ENCODE assay signal across 10 cellular contexts in the genomic region with DNA sequence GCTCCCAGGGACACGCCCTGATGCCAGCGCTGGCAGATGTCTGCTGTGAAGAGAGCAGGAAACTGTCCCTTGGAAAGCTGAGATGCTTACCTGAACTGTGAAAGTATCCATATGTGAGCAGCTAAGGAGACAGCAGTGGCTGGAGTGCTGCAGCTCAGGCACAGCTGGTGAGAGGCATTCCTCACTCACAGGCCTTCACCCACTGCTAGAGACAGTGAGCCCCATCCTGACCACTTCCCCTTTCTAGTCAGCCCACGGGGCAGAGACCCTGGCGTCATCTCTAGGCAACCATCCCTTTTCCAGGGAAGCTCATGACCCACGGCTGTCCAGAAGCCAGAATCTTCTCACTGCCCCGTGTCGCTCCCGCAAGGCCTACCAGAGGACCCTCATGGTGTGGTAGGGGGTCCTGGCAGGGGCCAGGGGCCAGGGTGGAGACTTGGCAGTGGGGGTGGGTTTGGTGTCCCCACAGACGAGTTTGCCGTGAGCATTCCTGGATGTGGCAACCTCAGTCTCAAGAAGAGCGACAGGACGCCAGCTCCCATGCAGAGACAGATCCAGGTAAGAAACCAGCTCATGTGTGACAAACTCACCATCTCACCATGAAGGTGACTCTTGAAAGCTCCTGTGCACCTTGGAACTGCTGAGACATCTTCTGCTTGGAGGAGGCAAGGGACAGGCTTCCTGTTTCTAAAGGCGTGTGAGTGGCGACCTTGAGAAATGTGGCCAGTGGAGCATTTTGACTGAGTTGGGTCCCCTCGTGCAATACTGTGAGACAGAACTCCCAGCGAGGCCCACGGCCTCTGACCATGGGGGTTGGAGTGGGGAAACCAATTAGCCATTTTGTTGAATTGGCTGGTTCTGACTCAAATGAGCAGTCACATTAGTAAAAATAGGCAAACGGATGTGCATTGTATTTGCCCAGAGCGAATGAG. TPM values are rescaled to one million over a fixed set of nuclear protein-coding genes. Genes with fewer than 3 reads are reported as not detected.
A peak's percentile ranks its signal among the peaks of the same experiment; 100 is the strongest.
DNase-seq lines count a peak whose midpoint lies in the region; ATAC-seq and TF ChIP-seq lines count a peak whose summit lies in the region.
"Had no signal": no experiment of that assay in that cellular context is flagged by ENCODE, and none has a peak within 500 bp of the region (broad histone marks: within the 10 kb centered on the region; RNA-seq: fewer than 3 reads in every experiment).

A gene (minus strand): TSS at position 216 of the 932 bp plus-strand sequence. CDS start 105 bp downstream, at position 111.

- H3K36me3 ChIP-seq in gastrocnemius medialis (no peaks in the 10 kb centered on the region), endodermal cell (ENCODE audit: control insufficient read depth, insufficient read depth, low read length) (no peaks in the 10 kb centered on the region)

- H3K4me3 ChIP-seq in gastrocnemius medialis (no peak within 1 kb of the TSS), endodermal cell (ENCODE audit: low read length) (no peak within 1 kb of the TSS)

- TF ChIP-seq POLR2A in gastrocnemius medialis (IDR thresholded peaks at IDR 0.05): peak in 1 of 2 donors; percentile 29

- no peak within 1 kb of the TSS for H3K9ac ChIP-seq in endodermal cell (ENCODE audit: extremely low read depth, low read length, poor library complexity, severe bottlenecking)

- no peaks in the 10 kb centered on the region for H3K9me3 ChIP-seq in gastrocnemius medialis
- peaks cover 3% of the 10 kb centered on the region for H3K9me3 ChIP-seq in endodermal cell (ENCODE audit: control insufficient read depth, low read length)

- TF ChIP-seq CTCF in gastrocnemius medialis (IDR thresholded peaks at IDR 0.05 in 4 of 5, conservative IDR thresholded peaks at IDR 0.05 in 1 of 5) (no peak), endodermal cell (conservative IDR thresholded peaks at IDR 0.05) (no peak)

- in situ Hi-C loops in gastrocnemius medialis (cut with MboI; ENCODE audit: low sequenced_read_pairs in 4 of 4): loop anchor here in 2 of 4 donors (25.0 kb wide), 2 partner anchors 202 to 1202 kb away; a partner anchor contains a TSS

- 94 to 98% methylated on average over 11 to 19 of the region's 19 CpGs for WGBS in endodermal cell (ENCODE audit: insufficient coverage in 1 of 2, insufficient read length in 1 of 2), 2 experiments

- DNase-seq in activated naive CD8-positive, alpha-beta T cell treated with anti-CD3 and anti-CD28 coated beads for 36 hours: no peak
- DNase-seq in gastrocnemius medialis: peak; percentile 17 to 32
- no peak for DNase-seq in NCI-H748 (lab: John Stamatoyannopoulos, UW; ENCODE audit: unreplicated experiment)
- no peak for DNase-seq in endodermal cell
- no peak for DNase-seq in activated T-cell treated with anti-CD3 and anti-CD28 coated beads, Interleukin-2, amount 50 U/mL, for 48 hours
- no peak for DNase-seq in cerebellum (ENCODE audit: low spot score)
- DNase-seq: stimulated activated naive CD8-positive, alpha-beta T cell treated with anti-CD3 and anti-CD28 coated beads, Interleukin-15, amount 100 ng/mL, for 72 hours had no signal

- ATAC-seq in GM18873 (IDR thresholded peaks at IDR 0.05; ENCODE audit: low FRiP score, unreplicated experiment) (peak; percentile 57), HG02885 (IDR thresholded peaks at IDR 0.05; ENCODE audit: poor library complexity, unreplicated experiment) (peak; percentile 68), gastrocnemius medialis (no peak)
- ATAC-seq: SK-N-SH treated with all-trans-retinoic acid at 6 μM for 48 hours; stimulated activated naive CD8-positive, alpha-beta T cell treated with anti-CD3 and anti-CD28 coated beads, Interleukin-15, amount 100 ng/mL, for 72 hours had no signal

- H3K36me3 Mint-ChIP-seq in activated naive CD8-positive, alpha-beta T cell treated with anti-CD3 and anti-CD28 coated beads for 36 hours: peaks cover 3% of the 10 kb centered on the region
- H3K36me3 Mint-ChIP-seq in endodermal cell (ENCODE audit: low read depth): peaks cover 10% of the 10 kb centered on the region

- H3K9me3 Mint-ChIP-seq in activated naive CD8-positive, alpha-beta T cell treated with anti-CD3 and anti-CD28 coated beads for 36 hours: peaks cover 4% of the 10 kb centered on the region
- H3K9me3 Mint-ChIP-seq in endodermal cell: no peaks in the 10 kb centered on the region

- H3K27ac ChIP-seq in gastrocnemius medialis: no peak within 1 kb of the TSS
- no peak within 1 kb of the TSS for H3K27ac ChIP-seq in endodermal cell (ENCODE audit: low read depth, low read length)

- peak within 1 kb of the TSS; percentile 25 for H3K27ac Mint-ChIP-seq in activated naive CD8-positive, alpha-beta T cell treated with anti-CD3 and anti-CD28 coated beads for 36 hours
- H3K27ac Mint-ChIP-seq in endodermal cell: no peak within 1 kb of the TSS

- intact Hi-C loops in gastrocnemius medialis (cut with DNase I; ENCODE audit: low total_unique reads): no loop called here

- no peaks in the 10 kb centered on the region for H3K27me3 ChIP-seq in gastrocnemius medialis
- H3K27me3 ChIP-seq in endodermal cell (ENCODE audit: control insufficient read depth, insufficient read depth, low read length, poor library complexity, severe bottlenecking): no peaks in the 10 kb centered on the region

- H3K4me3 Mint-ChIP-seq in activated naive CD8-positive, alpha-beta T cell treated with anti-CD3 and anti-CD28 coated beads for 36 hours: no peak within 1 kb of the TSS
- no peak within 1 kb of the TSS for H3K4me3 Mint-ChIP-seq in endodermal cell

- H3K4me1 ChIP-seq in gastrocnemius medialis (no peaks in the 10 kb centered on the region), endodermal cell (ENCODE audit: control insufficient read depth, insufficient read depth, low read length) (no peaks in the 10 kb centered on the region)

- H3K4me1 Mint-ChIP-seq in activated naive CD8-positive, alpha-beta T cell treated with anti-CD3 and anti-CD28 coated beads for 36 hours: peaks cover 12% of the 10 kb centered on the region
- H3K4me1 Mint-ChIP-seq in endodermal cell: peaks cover 10% of the 10 kb centered on the region

- no peaks in the 10 kb centered on the region for H3K27me3 Mint-ChIP-seq in activated naive CD8-positive, alpha-beta T cell treated with anti-CD3 and anti-CD28 coated beads for 36 hours
- peaks cover 18% of the 10 kb centered on the region for H3K27me3 Mint-ChIP-seq in endodermal cell (ENCODE audit: insufficient read depth)
- H3K27me3 Mint-ChIP-seq: stimulated activated naive CD8-positive, alpha-beta T cell treated with anti-CD3 and anti-CD28 coated beads, Interleukin-15, amount 100 ng/mL, for 72 hours had no signal

RNA-seq across cellular contexts. Expression of the gene that starts here (rescaled TPM):
- total RNA-seq in activated naive CD8-positive, alpha-beta T cell treated with anti-CD3 and anti-CD28 coated beads for 36 hours: not detected
- total RNA-seq in gastrocnemius medialis (1 to 10 TPM in 1 of 4 donors, under 1 TPM in 3; 0.27 to 1.8 (median 0.37) TPM), endodermal cell (not detected), cerebellum (0.54 TPM)
- not detected for polyA plus RNA-seq in endodermal cell (2013, experiment 1 of 2)
- polyA plus RNA-seq in endodermal cell (2013, experiment 2 of 2): not detected

Comparison
In these comparisons a context has a peak if more than half of its experiments do, and no peak if none do; other contexts are left out.
1. ATAC-seq: peak in GM18873 (single experiment) and HG02885 (single experiment); none in gastrocnemius medialis (0 of 2).
2. DNase-seq: peak in gastrocnemius medialis (2 of 2); none in activated naive CD8-positive, alpha-beta T cell treated with anti-CD3 and anti-CD28 coated beads for 36 hours (single experiment), NCI-H748 (single experiment), endodermal cell (single experiment), activated T-cell treated with anti-CD3 and anti-CD28 coated beads, Interleukin-2, amount 50 U/mL, for 48 hours (0 of 2) and cerebellum (single experiment).